In the genomic region with DNA sequence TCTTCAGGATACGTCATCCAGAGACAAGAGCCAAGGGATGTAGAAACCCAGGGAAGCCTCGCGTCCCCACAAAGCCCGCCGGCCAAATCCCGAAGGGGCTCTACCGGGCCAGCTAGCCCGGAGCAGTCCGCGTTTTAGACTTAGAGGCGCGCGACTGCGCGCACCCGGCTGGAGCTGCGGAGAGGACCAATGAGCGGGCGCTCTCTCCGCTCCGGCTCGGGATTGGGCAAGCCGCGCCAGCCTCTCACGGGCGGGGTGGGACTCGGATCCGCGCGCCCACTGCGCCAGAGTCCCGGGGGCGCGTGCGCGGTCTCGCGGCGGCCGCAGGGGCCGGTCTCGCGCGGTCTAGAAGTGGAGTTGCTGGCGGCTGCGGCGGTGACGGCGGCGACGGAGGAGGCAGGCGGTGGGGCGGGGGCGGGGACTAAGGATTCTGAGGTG, we compare ENCODE assay signal across 1 cellular context.
A peak's percentile ranks its signal among the peaks of the same experiment; 100 is the strongest.
TF ChIP-seq lines count a peak whose summit lies in the region.

No MANE protein-coding gene starts in this region.

TF ChIP-seq in GM12878, 131 proteins besides CTCF, POLR2A, EP300 and RAD21 (continued from another document):
- TF ChIP-seq BCLAF1 (IDR thresholded peaks at IDR 0.05): no peak
- peak; percentile 49; the same call in 1 of the 2 replicates for TF ChIP-seq TAF1 (IDR thresholded peaks at IDR 0.05; ENCODE audit: borderline replicate concordance, low read depth, low read length)
- no peak for TF ChIP-seq RUNX3 (IDR thresholded peaks at IDR 0.05; ENCODE audit: low read length)
- TF ChIP-seq SMARCA5 (IDR thresholded peaks at IDR 0.05): no peak
- TF ChIP-seq CHD2 (IDR thresholded peaks at IDR 0.05; ENCODE audit: borderline replicate concordance, low read depth, low read length): peak; percentile 86
- no peak for TF ChIP-seq NKRF (conservative IDR thresholded peaks at IDR 0.05)
- no peak for TF ChIP-seq SMAD5 (IDR thresholded peaks at IDR 0.05; ENCODE audit: low read depth)
- no peak for TF ChIP-seq NFYA (IDR thresholded peaks at IDR 0.05; ENCODE audit: borderline replicate concordance, low read depth, low read length)
- TF ChIP-seq, protein P1, sequence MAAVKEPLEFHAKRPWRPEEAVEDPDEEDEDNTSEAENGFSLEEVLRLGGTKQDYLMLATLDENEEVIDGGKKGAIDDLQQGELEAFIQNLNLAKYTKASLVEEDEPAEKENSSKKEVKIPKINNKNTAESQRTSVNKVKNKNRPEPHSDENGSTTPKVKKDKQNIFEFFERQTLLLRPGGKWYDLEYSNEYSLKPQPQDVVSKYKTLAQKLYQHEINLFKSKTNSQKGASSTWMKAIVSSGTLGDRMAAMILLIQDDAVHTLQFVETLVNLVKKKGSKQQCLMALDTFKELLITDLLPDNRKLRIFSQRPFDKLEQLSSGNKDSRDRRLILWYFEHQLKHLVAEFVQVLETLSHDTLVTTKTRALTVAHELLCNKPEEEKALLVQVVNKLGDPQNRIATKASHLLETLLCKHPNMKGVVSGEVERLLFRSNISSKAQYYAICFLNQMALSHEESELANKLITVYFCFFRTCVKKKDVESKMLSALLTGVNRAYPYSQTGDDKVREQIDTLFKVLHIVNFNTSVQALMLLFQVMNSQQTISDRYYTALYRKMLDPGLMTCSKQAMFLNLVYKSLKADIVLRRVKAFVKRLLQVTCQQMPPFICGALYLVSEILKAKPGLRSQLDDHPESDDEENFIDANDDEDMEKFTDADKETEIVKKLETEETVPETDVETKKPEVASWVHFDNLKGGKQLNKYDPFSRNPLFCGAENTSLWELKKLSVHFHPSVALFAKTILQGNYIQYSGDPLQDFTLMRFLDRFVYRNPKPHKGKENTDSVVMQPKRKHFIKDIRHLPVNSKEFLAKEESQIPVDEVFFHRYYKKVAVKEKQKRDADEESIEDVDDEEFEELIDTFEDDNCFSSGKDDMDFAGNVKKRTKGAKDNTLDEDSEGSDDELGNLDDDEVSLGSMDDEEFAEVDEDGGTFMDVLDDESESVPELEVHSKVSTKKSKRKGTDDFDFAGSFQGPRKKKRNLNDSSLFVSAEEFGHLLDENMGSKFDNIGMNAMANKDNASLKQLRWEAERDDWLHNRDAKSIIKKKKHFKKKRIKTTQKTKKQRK (IDR thresholded peaks at IDR 0.05; ENCODE audit: low read depth, low read length): no peak
- no peak for TF ChIP-seq JUNB (IDR thresholded peaks at IDR 0.05)
- TF ChIP-seq SUZ12 (IDR thresholded peaks at IDR 0.05; ENCODE audit: unreplicated experiment): no peak
- no peak for TF ChIP-seq GABPA (IDR thresholded peaks at IDR 0.05; ENCODE audit: low read depth)
- no peak for TF ChIP-seq CBX5 (IDR thresholded peaks at IDR 0.05; ENCODE audit: low read depth)
- no peak for TF ChIP-seq ZNF622 (IDR thresholded peaks at IDR 0.05)
- 0 out of 2 replicates have a peak, but pooled peaks have one; percentile 43 for TF ChIP-seq CHD1 (IDR thresholded peaks at IDR 0.05; ENCODE audit: low read depth, low read length)
- no peak for TF ChIP-seq CHD4 (IDR thresholded peaks at IDR 0.05)
